In genomic region chr22:41780714-41781507, GRCh38 we compare ENCODE assay signal across 8 cellular contexts. TPM values are rescaled to one million over a fixed set of nuclear protein-coding genes. Genes with fewer than 3 reads are reported as not detected.
DNase-seq lines count a peak whose midpoint lies in the region; ATAC-seq and TF ChIP-seq lines count a peak whose summit lies in the region.

No MANE protein-coding gene starts in this region.

- WGBS in upper lobe of left lung, 2 donors: 58 to 59% methylated on average over 10 to 11 of the region's 11 CpGs

- peaks cover 5 to 14% (median 8%) of the 10 kb centered on the region in 4 donors for H3K4me1 ChIP-seq in upper lobe of left lung

- H3K27ac ChIP-seq in upper lobe of left lung: peak overlapping the region; percentile 42 to 72 (median 64)

- TF ChIP-seq POLR2A in upper lobe of left lung (IDR thresholded peaks at IDR 0.05): peak in 2 of 4 donors; percentile 21 to 69

- ATAC-seq in GM19452 (IDR thresholded peaks at IDR 0.05; ENCODE audit: unreplicated experiment) (peak; percentile 88), HG03565 (IDR thresholded peaks at IDR 0.05; ENCODE audit: unreplicated experiment) (peak; percentile 82), omental fat pad (ENCODE audit: low FRiP score) (peak; percentile 24), upper lobe of left lung (ENCODE audit: low FRiP score in 2 of 2) (peak; percentile 84)

- TF ChIP-seq CTCF in omental fat pad (IDR thresholded peaks at IDR 0.05): no peak
- TF ChIP-seq CTCF in upper lobe of left lung (IDR thresholded peaks at IDR 0.05): no peak

- no peaks in the 10 kb centered on the region for H3K36me3 ChIP-seq in upper lobe of left lung

- no peak for TF ChIP-seq EP300 in upper lobe of left lung (IDR thresholded peaks at IDR 0.05)

- DNase-seq in AML-193 (lab: John Stamatoyannopoulos, UW) (peak; percentile 89 to 90), omental fat pad (ENCODE audit: low spot score) (peak; percentile 44), upper lobe of left lung (peak in 1 of 2 donors; percentile 85), ecto neural progenitor cell (ENCODE audit: low spot score) (no peak)
- peak; percentile 72 for DNase-seq in activated CD4-positive, alpha-beta T cell treated with anti-CD3 and anti-CD28 coated beads for 24 hours (ENCODE audit: low read depth in 2 of 2)
- peak; percentile 81 for DNase-seq in effector CD8-positive, alpha-beta T cell (lab: John Stamatoyannopoulos, UW)

- H3K9me3 ChIP-seq in upper lobe of left lung: no peaks in the 10 kb centered on the region

- H3K27me3 ChIP-seq in upper lobe of left lung: no peaks in the 10 kb centered on the region

- H3K4me3 ChIP-seq in upper lobe of left lung: peak overlapping the region in 3 of 4 donors; percentile 1 to 27 (median 25)

RNA-seq across cellular contexts. Expression of gene CCDC134, which starts 19.6 kb away (rescaled TPM):
- total RNA-seq in omental fat pad (1 to 10 TPM; 1.6 to 3.5 (median 3.4) TPM), upper lobe of left lung (10 to 100 TPM in 2 of 6 donors, 1 to 10 TPM in 4; 5.5 to 12.6 (median 8.8) TPM)

RNA-seq across cellular contexts. Expression of gene SREBF2, which starts 52.0 kb away (rescaled TPM):
- 10 to 100 TPM; 26.3 to 63.5 (median 33.8) TPM for total RNA-seq in omental fat pad
- 100 to 1,000 TPM; 124 to 175 (median 145) TPM for total RNA-seq in upper lobe of left lung

Comparison
In these comparisons a context has a peak if more than half of its experiments do, and no peak if none do; other contexts are left out.
1. ATAC-seq: peak in every context shown above with its lines; median percentile 88 in GM19452; 84 in upper lobe of left lung; 82 in HG03565; 24 in omental fat pad.